In the genomic region with DNA sequence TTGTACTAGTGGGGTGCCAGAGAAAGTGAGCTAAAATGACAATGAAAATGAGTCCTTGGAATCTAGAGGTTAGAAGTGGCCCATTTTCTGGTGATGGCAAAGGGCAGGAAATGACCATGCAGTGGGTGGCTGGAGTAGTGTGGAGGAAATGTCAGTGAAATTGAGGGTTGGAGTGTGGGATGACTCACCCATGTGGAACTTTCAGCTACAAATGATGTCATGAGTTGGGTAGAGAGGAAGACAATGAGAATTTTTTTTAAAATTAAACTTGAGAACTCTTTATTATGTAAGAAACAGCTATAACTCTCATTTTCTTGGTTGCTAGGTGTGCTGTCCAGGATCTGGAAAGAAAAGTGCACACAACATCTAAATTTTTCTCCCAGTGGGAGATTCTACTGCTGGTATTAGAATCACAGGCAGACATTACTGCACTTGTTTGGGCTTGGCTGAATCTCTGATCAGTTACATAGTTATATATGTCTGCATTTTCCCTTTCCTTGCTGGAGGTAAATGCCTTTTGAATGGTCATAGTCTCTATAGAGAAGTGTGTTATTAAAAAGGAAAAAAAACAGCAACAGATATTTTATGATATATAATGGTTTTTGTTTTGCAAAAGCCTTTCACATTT, we compare ENCODE assay signal across 8 cellular contexts. TPM values are rescaled to one million over a fixed set of nuclear protein-coding genes. Genes with fewer than 3 reads are reported as not detected.
DNase-seq lines count a peak whose midpoint lies in the region; ATAC-seq and TF ChIP-seq lines count a peak whose summit lies in the region.

No MANE protein-coding gene starts in this region.

- no peak overlapping the region for H3K27ac ChIP-seq in tibial artery

- no peak overlapping the region for H3K4me3 ChIP-seq in tibial artery

- H3K36me3 ChIP-seq in tibial artery: no peaks in the 10 kb centered on the region

- DNase-seq in GM04504 (ENCODE audit: low read depth): peak; percentile 69
- DNase-seq in LHCN-M2 (ENCODE audit: low read depth): peak; percentile 93
- no peak for DNase-seq in RPMI8226
- DNase-seq in cerebellar nuclear complex (lab: John Stamatoyannopoulos, UW): no peak
- no peak for DNase-seq in tibial artery

- peaks cover 0 to 8% (median 0%) of the 10 kb centered on the region in 4 donors for H3K4me1 ChIP-seq in tibial artery

- no peaks in the 10 kb centered on the region for H3K9me3 Mint-ChIP-seq in brain
- no peaks in the 10 kb centered on the region for H3K9me3 Mint-ChIP-seq in nephron

- TF ChIP-seq CTCF in brain (conservative IDR thresholded peaks at IDR 0.05): no peak
- no peak for TF ChIP-seq CTCF in nephron (IDR thresholded peaks at IDR 0.05; ENCODE audit: unreplicated experiment in 3 of 3)
- no peak for TF ChIP-seq CTCF in tibial artery (IDR thresholded peaks at IDR 0.05)

- intact Hi-C loops in tibial artery (cut with DNase I; ENCODE audit: low total_unique reads): no loop called here

- H3K27me3 ChIP-seq in tibial artery: no peaks in the 10 kb centered on the region

- no peaks in the 10 kb centered on the region for H3K36me3 Mint-ChIP-seq in brain
- H3K36me3 Mint-ChIP-seq in nephron (ENCODE audit: low read depth): no peaks in the 10 kb centered on the region

- no peaks in the 10 kb centered on the region for H3K9me3 ChIP-seq in tibial artery

- H3K27ac Mint-ChIP-seq in brain: peak overlapping the region in 3 of 5 experiments; percentile 14 to 70 (median 35)
- peak overlapping the region; percentile 1 to 85 (median 8) for H3K27ac Mint-ChIP-seq in nephron

- H3K27me3 Mint-ChIP-seq in brain: no peaks in the 10 kb centered on the region
- H3K27me3 Mint-ChIP-seq in nephron (ENCODE audit: low read depth): no peaks in the 10 kb centered on the region

- H3K4me1 Mint-ChIP-seq in brain: peaks cover 31% of the 10 kb centered on the region
- H3K4me1 Mint-ChIP-seq in nephron: peaks cover 38% of the 10 kb centered on the region

- H3K4me3 Mint-ChIP-seq in brain (no peak overlapping the region), nephron (no peak overlapping the region)

- no peak for ATAC-seq in GM18861 (IDR thresholded peaks at IDR 0.05; ENCODE audit: unreplicated experiment)

RNA-seq across cellular contexts. Expression of gene GNG12, which starts 56.8 kb away (rescaled TPM):
- 127 and 134 TPM in 2 replicates for total RNA-seq in LHCN-M2 (2014; rRNA removed)
- polyA plus RNA-seq in LHCN-M2 (2012): 45.6 TPM
- 7.6 TPM for polyA plus RNA-seq in brain (ENCODE audit: insufficient read depth, low read depth, low replicate concordance)

Comparison
In these comparisons a context has a peak if more than half of its experiments do, and no peak if none do; other contexts are left out.
1. DNase-seq: peak in GM04504 (single experiment) and LHCN-M2 (single experiment); none in RPMI8226 (single experiment), cerebellar nuclear complex (0 of 2) and tibial artery (0 of 2).